8 cellular contexts compared by ENCODE assay signal in the genomic region with DNA sequence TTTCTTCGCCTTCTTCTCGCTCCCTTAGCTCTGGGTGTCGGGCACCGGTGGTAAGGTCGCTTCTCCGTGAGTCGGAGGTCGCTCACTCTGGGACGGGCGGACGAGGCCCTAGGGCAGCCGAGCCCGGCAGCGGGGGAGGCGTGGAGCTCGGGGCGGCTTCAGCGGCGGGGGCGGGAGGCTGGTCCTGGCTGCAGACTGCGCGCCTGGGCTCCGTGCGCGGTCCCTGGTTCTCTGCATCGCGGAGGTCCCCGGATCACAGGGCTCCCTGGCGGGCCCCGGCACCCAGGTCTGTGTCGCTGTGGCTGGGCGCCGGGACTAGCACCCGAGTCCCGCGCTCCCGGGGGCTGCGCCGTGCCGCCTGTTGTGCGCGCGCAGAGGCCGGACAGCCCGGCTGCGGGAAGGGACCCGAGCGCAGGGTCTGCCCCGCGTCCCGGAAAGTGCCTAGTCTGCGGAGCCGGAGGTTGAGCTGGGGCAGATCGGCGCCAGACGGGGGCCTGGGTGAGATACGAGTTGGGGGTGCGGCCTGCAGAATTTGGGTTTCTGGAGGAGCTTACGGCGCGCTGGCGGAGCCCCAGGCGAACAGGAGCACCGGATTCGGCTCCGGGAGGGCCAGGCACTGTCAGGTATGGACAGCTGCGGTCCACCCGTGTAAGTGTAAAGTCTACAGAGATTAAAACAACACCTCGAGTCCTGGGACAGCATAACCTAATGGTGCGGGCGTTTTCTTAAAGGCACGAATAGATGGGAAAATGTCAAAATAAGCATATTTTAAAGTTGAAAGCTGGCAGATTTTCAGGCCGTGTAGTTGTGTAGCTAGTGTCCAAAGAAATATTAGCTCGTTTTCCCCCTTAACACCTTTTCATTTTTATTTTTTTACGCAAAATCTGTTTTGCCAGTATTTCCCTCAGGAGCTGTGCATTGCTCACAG. TPM values are rescaled to one million over a fixed set of nuclear protein-coding genes. Genes with fewer than 3 reads are reported as not detected.
DNase-seq lines count a peak whose midpoint lies in the region; ATAC-seq and TF ChIP-seq lines count a peak whose summit lies in the region.

No MANE protein-coding gene starts in this region.

- intact Hi-C loops in colonic mucosa (cut with DNase I) = no loop called here

- DNase-seq in AG09309 (ENCODE audit: low read depth) = no peak
- DNase-seq in colonic mucosa = peak; percentile 32
- DNase-seq in lung (ENCODE audit: low spot score) = peak; percentile 35
- DNase-seq in stimulated activated effector memory CD8-positive, alpha-beta T cell treated with anti-CD3 and anti-CD28 coated beads, Interleukin-12 subunit alpha, Interleukin-12 subunit beta, amount 100 ng/mL, for 72 hours (ENCODE audit: low spot score in 2 of 2) = peak in 1 of 2 donors; percentile 89
- DNase-seq in HT-29 (ENCODE audit: low spot score) = no peak

- H3K9me3 ChIP-seq in colonic mucosa (no peaks in the 10 kb centered on the region), lung (ENCODE audit: control insufficient read depth in 2 of 2, insufficient read depth in 1 of 2, low read length in 1 of 2) (no peaks in the 10 kb centered on the region)

- no peaks in the 10 kb centered on the region for H3K36me3 Mint-ChIP-seq in stimulated activated effector memory CD8-positive, alpha-beta T cell treated with anti-CD3 and anti-CD28 coated beads, Interleukin-12 subunit alpha, Interleukin-12 subunit beta, amount 100 ng/mL, for 72 hours

- peak overlapping the region; percentile 81 for H3K27ac Mint-ChIP-seq in stimulated activated effector memory CD8-positive, alpha-beta T cell treated with anti-CD3 and anti-CD28 coated beads, Interleukin-12 subunit alpha, Interleukin-12 subunit beta, amount 100 ng/mL, for 72 hours

- no peak for TF ChIP-seq CTCF in AG09309 (IDR thresholded peaks at IDR 0.05; ENCODE audit: control insufficient read depth, insufficient read depth, low read depth, low read length, missing control alignments)
- TF ChIP-seq CTCF in colonic mucosa (IDR thresholded peaks at IDR 0.05) = no peak
- TF ChIP-seq CTCF in lung (IDR thresholded peaks at IDR 0.05; ENCODE audit: control extremely low read depth, extremely low read depth) = no peak

- H3K9me3 Mint-ChIP-seq in stimulated activated effector memory CD8-positive, alpha-beta T cell treated with anti-CD3 and anti-CD28 coated beads, Interleukin-12 subunit alpha, Interleukin-12 subunit beta, amount 100 ng/mL, for 72 hours = no peaks in the 10 kb centered on the region

- 0 to 1% methylated on average over 73 to 75 of the region's 75 CpGs for WGBS in lung, 2 donors

- H3K36me3 ChIP-seq in colonic mucosa = no peaks in the 10 kb centered on the region
- H3K36me3 ChIP-seq in lung (ENCODE audit: control insufficient read depth in 2 of 2, insufficient read depth in 2 of 2, low read length in 2 of 2) = no peaks in the 10 kb centered on the region

- H3K4me1 Mint-ChIP-seq in stimulated activated effector memory CD8-positive, alpha-beta T cell treated with anti-CD3 and anti-CD28 coated beads, Interleukin-12 subunit alpha, Interleukin-12 subunit beta, amount 100 ng/mL, for 72 hours = peaks cover 17% of the 10 kb centered on the region

- H3K27ac ChIP-seq in colonic mucosa = peak overlapping the region; percentile 79
- H3K27ac ChIP-seq in lung (ENCODE audit: low read depth in 1 of 2, low read length in 1 of 2) = peak overlapping the region; percentile 85 to 90

- H3K9ac ChIP-seq in colonic mucosa (ENCODE audit: low read depth in 2 of 2, low read length in 2 of 2) = peak overlapping the region; percentile 71 to 76

- peaks cover 4% of the 10 kb centered on the region for H3K4me1 ChIP-seq in colonic mucosa
- no peaks in the 10 kb centered on the region for H3K4me1 ChIP-seq in lung (ENCODE audit: control insufficient read depth in 2 of 2, insufficient read depth in 2 of 2, low read length in 2 of 2)

- peak overlapping the region; percentile 77 for H3K4me3 ChIP-seq in AG09309 (ENCODE audit: control insufficient read depth, low read depth, low read length)
- H3K4me3 ChIP-seq in colonic mucosa = peak overlapping the region; percentile 84
- H3K4me3 ChIP-seq in lung = peak overlapping the region; percentile 76

- peak overlapping the region; percentile 71 for H3K4me3 Mint-ChIP-seq in stimulated activated effector memory CD8-positive, alpha-beta T cell treated with anti-CD3 and anti-CD28 coated beads, Interleukin-12 subunit alpha, Interleukin-12 subunit beta, amount 100 ng/mL, for 72 hours

- H3K27me3 ChIP-seq in colonic mucosa (peaks cover 8% of the 10 kb centered on the region), lung (ENCODE audit: control insufficient read depth, insufficient read depth) (no peaks in the 10 kb centered on the region)

- ATAC-seq in GM18909 (IDR thresholded peaks at IDR 0.05; ENCODE audit: poor library complexity, unreplicated experiment) (peak; percentile 38), HG03135 (IDR thresholded peaks at IDR 0.05; ENCODE audit: unreplicated experiment) (peak; percentile 30), SK-N-SH treated with all-trans-retinoic acid at 6 μM for 48 hours (peak; percentile 43), lung (ENCODE audit: insufficient read depth, low FRiP score) (peak; percentile 49)
- ATAC-seq in stimulated activated effector memory CD8-positive, alpha-beta T cell treated with anti-CD3 and anti-CD28 coated beads, Interleukin-12 subunit alpha, Interleukin-12 subunit beta, amount 100 ng/mL, for 72 hours = peak; percentile 67

TF ChIP-seq in SK-N-SH treated with all-trans-retinoic acid at 6 μM for 48 hours, 23 proteins besides CTCF, POLR2A, EP300 and RAD21:
- TF ChIP-seq BACH2 (CRISPR knock-in tag; IDR thresholded peaks at IDR 0.05; ENCODE audit: borderline replicate concordance) = no peak
- no peak for TF ChIP-seq ZFP30 (CRISPR knock-in tag; IDR thresholded peaks at IDR 0.05)
- TF ChIP-seq, protein P1, sequence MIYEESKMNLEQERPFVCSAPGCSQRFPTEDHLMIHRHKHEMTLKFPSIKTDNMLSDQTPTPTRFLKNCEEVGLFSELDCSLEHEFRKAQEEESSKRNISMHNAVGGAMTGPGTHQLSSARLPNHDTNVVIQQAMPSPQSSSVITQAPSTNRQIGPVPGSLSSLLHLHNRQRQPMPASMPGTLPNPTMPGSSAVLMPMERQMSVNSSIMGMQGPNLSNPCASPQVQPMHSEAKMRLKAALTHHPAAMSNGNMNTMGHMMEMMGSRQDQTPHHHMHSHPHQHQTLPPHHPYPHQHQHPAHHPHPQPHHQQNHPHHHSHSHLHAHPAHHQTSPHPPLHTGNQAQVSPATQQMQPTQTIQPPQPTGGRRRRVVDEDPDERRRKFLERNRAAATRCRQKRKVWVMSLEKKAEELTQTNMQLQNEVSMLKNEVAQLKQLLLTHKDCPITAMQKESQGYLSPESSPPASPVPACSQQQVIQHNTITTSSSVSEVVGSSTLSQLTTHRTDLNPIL (CRISPR knock-in tag; IDR thresholded peaks at IDR 0.05; ENCODE audit: low read depth) = no peak
- TF ChIP-seq, protein P2, sequence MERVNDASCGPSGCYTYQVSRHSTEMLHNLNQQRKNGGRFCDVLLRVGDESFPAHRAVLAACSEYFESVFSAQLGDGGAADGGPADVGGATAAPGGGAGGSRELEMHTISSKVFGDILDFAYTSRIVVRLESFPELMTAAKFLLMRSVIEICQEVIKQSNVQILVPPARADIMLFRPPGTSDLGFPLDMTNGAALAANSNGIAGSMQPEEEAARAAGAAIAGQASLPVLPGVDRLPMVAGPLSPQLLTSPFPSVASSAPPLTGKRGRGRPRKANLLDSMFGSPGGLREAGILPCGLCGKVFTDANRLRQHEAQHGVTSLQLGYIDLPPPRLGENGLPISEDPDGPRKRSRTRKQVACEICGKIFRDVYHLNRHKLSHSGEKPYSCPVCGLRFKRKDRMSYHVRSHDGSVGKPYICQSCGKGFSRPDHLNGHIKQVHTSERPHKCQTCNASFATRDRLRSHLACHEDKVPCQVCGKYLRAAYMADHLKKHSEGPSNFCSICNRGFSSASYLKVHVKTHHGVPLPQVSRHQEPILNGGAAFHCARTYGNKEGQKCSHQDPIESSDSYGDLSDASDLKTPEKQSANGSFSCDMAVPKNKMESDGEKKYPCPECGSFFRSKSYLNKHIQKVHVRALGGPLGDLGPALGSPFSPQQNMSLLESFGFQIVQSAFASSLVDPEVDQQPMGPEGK (CRISPR knock-in tag; IDR thresholded peaks at IDR 0.05; ENCODE audit: borderline replicate concordance) = no peak
- TF ChIP-seq PPARA (CRISPR knock-in tag; IDR thresholded peaks at IDR 0.05; ENCODE audit: borderline replicate concordance) = no peak
- TF ChIP-seq TCF4 (CRISPR knock-in tag; IDR thresholded peaks at IDR 0.05; ENCODE audit: borderline replicate concordance) = no peak
- no peak for TF ChIP-seq OSR1 (CRISPR knock-in tag; IDR thresholded peaks at IDR 0.05)
- TF ChIP-seq ISL1 (CRISPR knock-in tag; IDR thresholded peaks at IDR 0.05) = no peak
- no peak for TF ChIP-seq GLIS3 (CRISPR knock-in tag; IDR thresholded peaks at IDR 0.05)
- no peak for TF ChIP-seq RARB (CRISPR knock-in tag; IDR thresholded peaks at IDR 0.05)
- no peak for TF ChIP-seq ZNF8 (CRISPR knock-in tag; IDR thresholded peaks at IDR 0.05)
- no peak for TF ChIP-seq TOX (CRISPR knock-in tag; IDR thresholded peaks at IDR 0.05; ENCODE audit: borderline replicate concordance)
- no peak for TF ChIP-seq ZFP3 (CRISPR knock-in tag; IDR thresholded peaks at IDR 0.05)
- TF ChIP-seq ARNTL (CRISPR knock-in tag; IDR thresholded peaks at IDR 0.05; ENCODE audit: borderline replicate concordance, low read depth) = no peak
- TF ChIP-seq, protein P3, sequence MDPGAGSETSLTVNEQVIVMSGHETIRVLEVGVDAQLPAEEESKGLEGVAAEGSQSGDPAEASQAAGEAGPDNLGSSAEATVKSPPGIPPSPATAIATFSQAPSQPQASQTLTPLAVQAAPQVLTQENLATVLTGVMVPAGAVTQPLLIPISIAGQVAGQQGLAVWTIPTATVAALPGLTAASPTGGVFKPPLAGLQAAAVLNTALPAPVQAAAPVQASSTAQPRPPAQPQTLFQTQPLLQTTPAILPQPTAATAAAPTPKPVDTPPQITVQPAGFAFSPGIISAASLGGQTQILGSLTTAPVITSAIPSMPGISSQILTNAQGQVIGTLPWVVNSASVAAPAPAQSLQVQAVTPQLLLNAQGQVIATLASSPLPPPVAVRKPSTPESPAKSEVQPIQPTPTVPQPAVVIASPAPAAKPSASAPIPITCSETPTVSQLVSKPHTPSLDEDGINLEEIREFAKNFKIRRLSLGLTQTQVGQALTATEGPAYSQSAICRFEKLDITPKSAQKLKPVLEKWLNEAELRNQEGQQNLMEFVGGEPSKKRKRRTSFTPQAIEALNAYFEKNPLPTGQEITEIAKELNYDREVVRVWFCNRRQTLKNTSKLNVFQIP (CRISPR knock-in tag; IDR thresholded peaks at IDR 0.05; ENCODE audit: borderline replicate concordance, low read depth) = no peak
- no peak for TF ChIP-seq ZC3H10 (CRISPR knock-in tag; IDR thresholded peaks at IDR 0.05)

RNA-seq across cellular contexts. Expression of a gene that starts 0.7 kb away (rescaled TPM):
- 1 to 10 TPM; 2.7 to 9.5 TPM for total RNA-seq in colonic mucosa
- 10 to 100 TPM; 13.8 to 27.2 TPM for total RNA-seq in lung
- polyA plus RNA-seq in lung = 1 to 10 TPM; 3.2 to 3.4 TPM
- 0.23 and 1.2 TPM in 2 replicates for total RNA-seq in HT-29 (2014; rRNA removed; shearing (Covaris generic))

Comparison
In these comparisons a context has a peak if more than half of its experiments do, and no peak if none do; other contexts are left out.
1. DNase-seq: peak in colonic mucosa (single experiment) and lung (single experiment); none in AG09309 (single experiment) and HT-29 (single experiment).
2. Peak in every context shown above with its lines, with median percentiles within 50 percentile points of each other: H3K4me3 ChIP-seq and ATAC-seq.